ENCODE assay signal across 8 cellular contexts in genomic region chr1:206030714-206031113, GRCh38. TPM values are rescaled to one million over a fixed set of nuclear protein-coding genes. Genes with fewer than 3 reads are reported as not detected.
A peak's percentile ranks its signal among the peaks of the same experiment; 100 is the strongest.
DNase-seq lines count a peak whose midpoint lies in the region; ATAC-seq, FAIRE-seq and TF ChIP-seq lines count a peak whose summit lies in the region.

No MANE protein-coding gene starts in this region.

- H3K79me2 ChIP-seq in HepG2 (ENCODE audit: insufficient read depth, low read length), result no peaks in the 10 kb centered on the region

- DNase-seq in A172 (ENCODE audit: low spot score) (peak; percentile 82), NCI-H446 treated with DMSO at 0.1 percent for 48 hours (lab: John Stamatoyannopoulos, UW) (peak; percentile 29), choroid plexus epithelial cell (ENCODE audit: low read depth) (peak; percentile 86), HepG2 (ENCODE audit: low spot score) (peak; percentile 87)
- peak; percentile 62 for DNase-seq in activated CD4-positive, CD25-positive, alpha-beta regulatory T cell treated with anti-CD3 and anti-CD28 coated beads, Interleukin-2, amount 50 U/mL, for 72 hours
- DNase-seq in stimulated activated CD4-positive, alpha-beta T cell treated with anti-CD3 and anti-CD28 coated beads, TNF-alpha, amount 100 ng/mL, for 24 hours (ENCODE audit: low read depth in 3 of 3), result peak; percentile 41 to 64 (median 47)

- no TSS peak for BruUV-seq in HepG2 (replicated peaks; lab: Mats Ljungman, UMichigan)

- TF ChIP-seq POLR2A in HepG2 (IDR thresholded peaks at IDR 0.05; ENCODE audit: insufficient read depth in 1 of 2, low read depth in 2 of 2, low read length in 2 of 2), result no peak

- peak; percentile 99 for FAIRE-seq in HepG2 (lab: Jason Lieb, UNC)

- in situ Hi-C loops in HepG2 (cut with HindIII; ENCODE audit: extremely low pct_ligation_motif_present, low pct_unique_long_range_greater_than_20kb), result no loop called here

- H3K27ac ChIP-seq in HepG2 (ENCODE audit: extremely low read length, insufficient read depth, low read length), result no peak overlapping the region

- peaks cover 19% of the 10 kb centered on the region for H3K4me1 ChIP-seq in HepG2 (ENCODE audit: insufficient read depth, low read length)

- H2AFZ ChIP-seq in HepG2 (ENCODE audit: low read length), result no peak overlapping the region

- peak overlapping the region; percentile 38 for H3K4me2 ChIP-seq in HepG2 (ENCODE audit: low read depth, low read length)

- TF ChIP-seq RAD21 in HepG2 (CRISPR knock-in tag; IDR thresholded peaks at IDR 0.05), result peak; percentile 89

- no peak overlapping the region for H3K9ac ChIP-seq in HepG2 (ENCODE audit: insufficient read depth, low read depth, low read length)

- H3K9me3 ChIP-seq in HepG2 (ENCODE audit: low read length), result no peaks in the 10 kb centered on the region

- CTCF ChIA-PET in HepG2 (lab: Yijun Ruan, JAX; ENCODE audit: low intra/inter-chr PET ratio, low total read pairs), result interaction anchor here (0.9 to 5.8 kb wide), 2 partner anchors 76 to 112 kb away, joined by 3 to 105 read pairs; no protein-coding TSS in a partner anchor

- ATAC-seq in GM18502 (IDR thresholded peaks at IDR 0.05; ENCODE audit: poor library complexity, unreplicated experiment) (peak; percentile 83), HG03432 (IDR thresholded peaks at IDR 0.05; ENCODE audit: unreplicated experiment) (peak; percentile 79), HepG2 (peak; percentile 99)

- H3K4me3 ChIP-seq in choroid plexus epithelial cell (ENCODE audit: low read depth, low read length), result no peak overlapping the region
- no peak overlapping the region for H3K4me3 ChIP-seq in HepG2 (replicated peaks in 1 of 3; ENCODE audit: insufficient read depth in 1 of 3, low read depth in 2 of 3, low read length in 3 of 3)

- peak; percentile 99 for TF ChIP-seq CTCF in choroid plexus epithelial cell (conservative IDR thresholded peaks at IDR 0.05; ENCODE audit: low read depth, low read length)
- peak; percentile 96 for TF ChIP-seq CTCF in HepG2 (CRISPR knock-in tag; IDR thresholded peaks at IDR 0.05)

- WGBS in HepG2 (ENCODE audit: low lambda C conversion rate), result 0% methylated on average over 2 of the region's 4 CpGs

- TF ChIP-seq EP300 in HepG2 (IDR thresholded peaks at IDR 0.05; ENCODE audit: low read depth in 2 of 2, low read length in 2 of 2) (no peak), HepG2 (CRISPR knock-in tag; IDR thresholded peaks at IDR 0.05; ENCODE audit: borderline replicate concordance) (no peak)

- H4K20me1 ChIP-seq in HepG2 (ENCODE audit: insufficient read depth, low read length), result no peaks in the 10 kb centered on the region

- no peaks in the 10 kb centered on the region for H3K36me3 ChIP-seq in HepG2 (replicated peaks in 1 of 2; ENCODE audit: control insufficient read depth in 1 of 2, insufficient read depth in 2 of 2, low read length in 2 of 2)

- peaks cover 0 to 22% of the 10 kb centered on the region in 2 experiments; a peak in 2 of 5 replicates for H3K27me3 ChIP-seq in HepG2 (ENCODE audit: control insufficient read depth in 1 of 2, insufficient read depth in 2 of 2, low read length in 2 of 2)

- intact Hi-C loops in HepG2 (cut with micrococcal nuclease; ENCODE audit: unreplicated experiment), result loop anchor here (1.0 kb wide), 3 partner anchors 25 to 76 kb away; no protein-coding TSS in a partner anchor

- POLR2A ChIA-PET in HepG2 (lab: Yijun Ruan, JAX), result interaction anchor here (0.7 to 1.5 kb wide), 2 partner anchors 25 to 76 kb away, joined by 3 to 5 read pairs; no protein-coding TSS in a partner anchor

TF ChIP-seq in HepG2, 621 proteins besides CTCF, POLR2A, EP300 and RAD21 (continues in another document):
- TF ChIP-seq RFX5 (IDR thresholded peaks at IDR 0.05; ENCODE audit: low read depth, low read length) (no peak), GABPB1 (CRISPR knock-in tag; IDR thresholded peaks at IDR 0.05) (peak; percentile 23; the same call in 1 of the 2 replicates), HOXA3 (CRISPR knock-in tag; IDR thresholded peaks at IDR 0.05) (peak; percentile 76), ZNF331 (CRISPR knock-in tag; IDR thresholded peaks at IDR 0.05) (peak; percentile 51; the same call in 1 of the 2 replicates)

RNA-seq across cellular contexts. Expression of gene CTSE, which starts 7.0 kb away (rescaled TPM):
- total RNA-seq in A172 (2014; rRNA removed; shearing (Covaris generic)), result not detected in 2 replicates
- total RNA-seq in HepG2 (2016; rRNA removed; fragmentation: Illumina TruSeq; extraction: Trizol), result 0.69 and 0.95 TPM in 2 replicates
- 0.18 and 0.20 TPM in 2 replicates for total RNA-seq in HepG2 (2016; cell fraction: cytosol; rRNA removed; fragmentation: Illumina TruSeq; extraction: Trizol; ENCODE audit: low read depth)
- total RNA-seq in HepG2 (2016; cell fraction: insoluble cytoplasmic fraction; rRNA removed; fragmentation: Illumina TruSeq; extraction: Trizol), result 0.62 and 0.76 TPM in 2 replicates
- total RNA-seq in HepG2 (2016; cell fraction: membrane; rRNA removed; fragmentation: Illumina TruSeq; extraction: Trizol), result 0.19 and 0.48 TPM in 2 replicates
- total RNA-seq in HepG2 (2016; cell fraction: nucleus; rRNA removed; fragmentation: Illumina TruSeq; extraction: Trizol), result 1.3 and 1.4 TPM in 2 replicates
- polyA plus RNA-seq in HepG2 (2011; rRNA removed), result 0.37 and 0.50 TPM in 2 replicates
- 0.50 and 0.58 TPM in 2 replicates for polyA plus RNA-seq in HepG2 (2011; cell fraction: cytosol; rRNA removed)
- 0.06 and 0.26 TPM in 2 replicates for polyA plus RNA-seq in HepG2 (2011; cell fraction: nucleus; rRNA removed)
- 0.19 and 0.23 TPM in 2 replicates for polyA plus RNA-seq in HepG2 (2012)
- 0.18 and 0.36 TPM in 2 replicates for polyA plus RNA-seq in HepG2 (2016; cell fraction: cytosol; fragmentation: Illumina TruSeq; extraction: Trizol; ENCODE audit: low read depth)
- polyA plus RNA-seq in HepG2 (2016; cell fraction: insoluble cytoplasmic fraction; fragmentation: Illumina TruSeq; extraction: Trizol; ENCODE audit: low read depth), result 0.30 and 0.46 TPM in 2 replicates
- polyA plus RNA-seq in HepG2 (2016; cell fraction: membrane; fragmentation: Illumina TruSeq; extraction: Trizol; ENCODE audit: low read depth), result 0.26 and 0.27 TPM in 2 replicates
- polyA plus RNA-seq in HepG2 (2016; cell fraction: nucleus; fragmentation: Illumina TruSeq; extraction: Trizol; ENCODE audit: insufficient read depth, low read depth), result 1.6 and 2.5 TPM in 2 replicates
- polyA minus RNA-seq in HepG2 (2011; rRNA and poly(A)+ RNA removed; ENCODE audit: low replicate concordance), result 0.07 and 0.26 TPM in 2 replicates
- not detected in 2 replicates for polyA minus RNA-seq in HepG2 (2011; cell fraction: cytosol; rRNA and poly(A)+ RNA removed)
- polyA minus RNA-seq in HepG2 (2011; cell fraction: nucleus; rRNA and poly(A)+ RNA removed), result 0.25 TPM in 1 of 2 replicates, not detected in the other

RNA-seq across cellular contexts. Expression of gene RHEX, which starts 22.3 kb away (rescaled TPM):
- not detected in 2 replicates for total RNA-seq in A172 (2014; rRNA removed; shearing (Covaris generic))
- 1.6 and 2.7 TPM in 2 replicates for total RNA-seq in HepG2 (2016; rRNA removed; fragmentation: Illumina TruSeq; extraction: Trizol)
- 0.51 and 0.71 TPM in 2 replicates for total RNA-seq in HepG2 (2016; cell fraction: cytosol; rRNA removed; fragmentation: Illumina TruSeq; extraction: Trizol; ENCODE audit: low read depth)
- total RNA-seq in HepG2 (2016; cell fraction: insoluble cytoplasmic fraction; rRNA removed; fragmentation: Illumina TruSeq; extraction: Trizol), result 1.9 and 3.2 TPM in 2 replicates
- total RNA-seq in HepG2 (2016; cell fraction: membrane; rRNA removed; fragmentation: Illumina TruSeq; extraction: Trizol), result 1.2 and 1.3 TPM in 2 replicates
- total RNA-seq in HepG2 (2016; cell fraction: nucleus; rRNA removed; fragmentation: Illumina TruSeq; extraction: Trizol), result 9.2 and 9.4 TPM in 2 replicates
- 1.3 and 1.4 TPM in 2 replicates for polyA plus RNA-seq in HepG2 (2011; rRNA removed)
- 0.76 and 0.82 TPM in 2 replicates for polyA plus RNA-seq in HepG2 (2011; cell fraction: cytosol; rRNA removed)
- polyA plus RNA-seq in HepG2 (2011; cell fraction: nucleus; rRNA removed), result 3.7 and 4.5 TPM in 2 replicates
- 1.2 and 2.7 TPM in 2 replicates for polyA plus RNA-seq in HepG2 (2012)
- 0.32 and 0.57 TPM in 2 replicates for polyA plus RNA-seq in HepG2 (2016; cell fraction: cytosol; fragmentation: Illumina TruSeq; extraction: Trizol; ENCODE audit: low read depth)
- 1.2 and 1.8 TPM in 2 replicates for polyA plus RNA-seq in HepG2 (2016; cell fraction: insoluble cytoplasmic fraction; fragmentation: Illumina TruSeq; extraction: Trizol; ENCODE audit: low read depth)
- 0.90 and 1.1 TPM in 2 replicates for polyA plus RNA-seq in HepG2 (2016; cell fraction: membrane; fragmentation: Illumina TruSeq; extraction: Trizol; ENCODE audit: low read depth)
- 7.6 and 8.5 TPM in 2 replicates for polyA plus RNA-seq in HepG2 (2016; cell fraction: nucleus; fragmentation: Illumina TruSeq; extraction: Trizol; ENCODE audit: insufficient read depth, low read depth)
- 2.5 TPM in 1 of 2 replicates, not detected in the other for polyA minus RNA-seq in HepG2 (2011; rRNA and poly(A)+ RNA removed; ENCODE audit: low replicate concordance)
- polyA minus RNA-seq in HepG2 (2011; cell fraction: cytosol; rRNA and poly(A)+ RNA removed), result 1.4 TPM in 1 of 2 replicates, not detected in the other
- polyA minus RNA-seq in HepG2 (2011; cell fraction: nucleus; rRNA and poly(A)+ RNA removed), result 7.7 and 10.4 TPM in 2 replicates

RNA-seq across cellular contexts. Expression of gene RAB7B, which starts 27.5 kb away (rescaled TPM):
- 0.29 TPM in 2 replicates for total RNA-seq in A172 (2014; rRNA removed; shearing (Covaris generic))
- total RNA-seq in HepG2 (2016; rRNA removed; fragmentation: Illumina TruSeq; extraction: Trizol), result 0.34 and 0.46 TPM in 2 replicates
- total RNA-seq in HepG2 (2016; cell fraction: cytosol; rRNA removed; fragmentation: Illumina TruSeq; extraction: Trizol; ENCODE audit: low read depth), result not detected in 2 replicates
- 0.32 and 0.49 TPM in 2 replicates for total RNA-seq in HepG2 (2016; cell fraction: insoluble cytoplasmic fraction; rRNA removed; fragmentation: Illumina TruSeq; extraction: Trizol)
- total RNA-seq in HepG2 (2016; cell fraction: membrane; rRNA removed; fragmentation: Illumina TruSeq; extraction: Trizol), result 0.22 TPM in 1 of 2 replicates, not detected in the other
- 0.19 and 0.28 TPM in 2 replicates for total RNA-seq in HepG2 (2016; cell fraction: nucleus; rRNA removed; fragmentation: Illumina TruSeq; extraction: Trizol)
- polyA plus RNA-seq in HepG2 (2011; rRNA removed), result 0.05 and 0.39 TPM in 2 replicates
- polyA plus RNA-seq in HepG2 (2011; cell fraction: cytosol; rRNA removed), result 0.09 and 0.19 TPM in 2 replicates
- polyA plus RNA-seq in HepG2 (2011; cell fraction: nucleus; rRNA removed), result 0.31 and 0.34 TPM in 2 replicates
- polyA plus RNA-seq in HepG2 (2012), result not detected in 2 replicates
- 0.06 and 0.08 TPM in 2 replicates for polyA plus RNA-seq in HepG2 (2016; cell fraction: cytosol; fragmentation: Illumina TruSeq; extraction: Trizol; ENCODE audit: low read depth)
- polyA plus RNA-seq in HepG2 (2016; cell fraction: insoluble cytoplasmic fraction; fragmentation: Illumina TruSeq; extraction: Trizol; ENCODE audit: low read depth), result 0.50 and 0.66 TPM in 2 replicates
- polyA plus RNA-seq in HepG2 (2016; cell fraction: membrane; fragmentation: Illumina TruSeq; extraction: Trizol; ENCODE audit: low read depth), result 0.10 TPM in 1 of 2 replicates, not detected in the other
- polyA plus RNA-seq in HepG2 (2016; cell fraction: nucleus; fragmentation: Illumina TruSeq; extraction: Trizol; ENCODE audit: insufficient read depth, low read depth), result 0.24 TPM in 1 of 2 replicates, not detected in the other
- polyA minus RNA-seq in HepG2 (2011; rRNA and poly(A)+ RNA removed; ENCODE audit: low replicate concordance), result 0.12 TPM in 1 of 2 replicates, not detected in the other
- polyA minus RNA-seq in HepG2 (2011; cell fraction: cytosol; rRNA and poly(A)+ RNA removed), result not detected in 2 replicates
- polyA minus RNA-seq in HepG2 (2011; cell fraction: nucleus; rRNA and poly(A)+ RNA removed), result not detected in 2 replicates

Comparison
In these comparisons a context has a peak if more than half of its experiments do, and no peak if none do; other contexts are left out.
1. DNase-seq: peak in every context shown above with its lines; median percentile 87 in HepG2; 86 in choroid plexus epithelial cell; 82 in A172; 62 in activated CD4-positive, CD25-positive, alpha-beta regulatory T cell treated with anti-CD3 and anti-CD28 coated beads, Interleukin-2, amount 50 U/mL, for 72 hours; 47 in stimulated activated CD4-positive, alpha-beta T cell treated with anti-CD3 and anti-CD28 coated beads, TNF-alpha, amount 100 ng/mL, for 24 hours; 29 in NCI-H446 treated with DMSO at 0.1 percent for 48 hours.